In genomic region chr18:21335927-21336488, GRCh38 we compare ENCODE assay signal across 15 cellular contexts.
DNase-seq lines count a peak whose midpoint lies in the region; ATAC-seq, FAIRE-seq and TF ChIP-seq lines count a peak whose summit lies in the region.
"Had no signal": no experiment of that assay in that cellular context is flagged by ENCODE, and none has a peak within 500 bp of the region (broad histone marks: within the 10 kb centered on the region; RNA-seq: fewer than 3 reads in every experiment).

No MANE protein-coding gene starts in this region.

- H3K4me3 Mint-ChIP-seq in nephron progenitor cell (no peak overlapping the region), H9 (no peak overlapping the region)
- no peak overlapping the region for H3K4me3 Mint-ChIP-seq in activated CD4-positive, alpha-beta memory T cell treated with anti-CD3 and anti-CD28 coated beads, Interleukin-2, amount 10 ng/mL, durations not matched to agents 7 days and 5 days
- H3K4me3 Mint-ChIP-seq: CD8-positive, alpha-beta T cell had no signal

- TF ChIP-seq CTCF in liver (IDR thresholded peaks at IDR 0.05; ENCODE audit: low read depth, low read length, missing input control) (no peak), HepG2 (CRISPR knock-in tag; IDR thresholded peaks at IDR 0.05) (no peak), nephron progenitor cell (IDR thresholded peaks at IDR 0.05) (no peak), H9 (conservative IDR thresholded peaks at IDR 0.05) (no peak)

- H3K56ac ChIP-seq in H9 (ENCODE audit: insufficient read length, low read depth, low read length) = no peak overlapping the region

- no peaks in the 10 kb centered on the region for H3K79me1 ChIP-seq in H9 (ENCODE audit: insufficient read depth, low read depth, low read length, poor library complexity, severe bottlenecking)

- no peaks in the 10 kb centered on the region for H3K79me2 ChIP-seq in HepG2 (ENCODE audit: insufficient read depth, low read length)
- no peaks in the 10 kb centered on the region for H3K79me2 ChIP-seq in H9 (ENCODE audit: insufficient read depth, low read length)

- H3K36me3 ChIP-seq in liver (ENCODE audit: control insufficient read depth in 4 of 4, insufficient read depth in 3 of 4, low read depth in 1 of 4, low read length in 3 of 4) (peaks cover 0 to 1% (median 0%) of the 10 kb centered on the region in 4 donors), HepG2 (replicated peaks in 1 of 2; ENCODE audit: control insufficient read depth in 1 of 2, insufficient read depth in 2 of 2, low read length in 2 of 2) (no peaks in the 10 kb centered on the region)
- H3K36me3 ChIP-seq: BLaER1 had no signal

- no peak for ATAC-seq in HepG2
- ATAC-seq: CD8-positive, alpha-beta T cell had no signal

- in situ Hi-C loops in HepG2 (cut with HindIII; ENCODE audit: extremely low pct_ligation_motif_present, low pct_unique_long_range_greater_than_20kb) = no loop called here

- H3K4me1 Mint-ChIP-seq in nephron progenitor cell (peaks cover 29% of the 10 kb centered on the region), H9 (peaks cover 8 to 13% of the 10 kb centered on the region in 2 experiments)
- no peaks in the 10 kb centered on the region for H3K4me1 Mint-ChIP-seq in activated CD4-positive, alpha-beta memory T cell treated with anti-CD3 and anti-CD28 coated beads, Interleukin-2, amount 10 ng/mL, durations not matched to agents 7 days and 5 days

- H3K18ac ChIP-seq in H9 (ENCODE audit: insufficient read length, low read depth, low read length) = no peak overlapping the region

- H2AFZ ChIP-seq in HepG2 (ENCODE audit: low read length) (no peak overlapping the region), H9 (ENCODE audit: low read length) (no peak overlapping the region)

- intact Hi-C loops in HepG2 (cut with micrococcal nuclease; ENCODE audit: unreplicated experiment) = no loop called here

- H3K27me3 ChIP-seq in liver (ENCODE audit: control insufficient read depth in 4 of 4, insufficient read depth in 4 of 4, low read length in 3 of 4) (no peaks in the 10 kb centered on the region), HepG2 (ENCODE audit: control insufficient read depth in 1 of 2, insufficient read depth in 2 of 2, low read length in 2 of 2) (no peaks in the 10 kb centered on the region), H9 (ENCODE audit: insufficient read depth, low read length) (no peaks in the 10 kb centered on the region)
- H3K27me3 ChIP-seq: BLaER1 had no signal

- no peak overlapping the region for H3K9ac ChIP-seq in liver (ENCODE audit: low read depth in 1 of 2, low read length in 2 of 2)
- H3K9ac ChIP-seq in HepG2 (ENCODE audit: insufficient read depth, low read depth, low read length) = no peak overlapping the region
- H3K9ac ChIP-seq in H9 (ENCODE audit: extremely low read depth, insufficient read length, low read length) = no peak overlapping the region
- H3K9ac ChIP-seq: BLaER1 had no signal

- CTCF ChIA-PET in HepG2 (lab: Yijun Ruan, JAX; ENCODE audit: low intra/inter-chr PET ratio, low total read pairs) = no interaction called here
- CTCF ChIA-PET in activated CD4-positive, alpha-beta memory T cell treated with anti-CD3 and anti-CD28 coated beads, Interleukin-2, amount 10 ng/mL, durations not matched to agents 7 days and 5 days (lab: Charles Lee) = no interaction called here

- H4K20me1 ChIP-seq in HepG2 (ENCODE audit: insufficient read depth, low read length) (no peaks in the 10 kb centered on the region), H9 (ENCODE audit: control insufficient read depth, insufficient read depth, insufficient read length) (no peaks in the 10 kb centered on the region)
- H4K20me1 ChIP-seq: BLaER1 had no signal

- no peak overlapping the region for H3K4me3 ChIP-seq in liver (ENCODE audit: low read depth in 1 of 3, low read length in 3 of 3)
- no peak overlapping the region for H3K4me3 ChIP-seq in HepG2 (replicated peaks in 1 of 3; ENCODE audit: insufficient read depth in 1 of 3, low read depth in 2 of 3, low read length in 3 of 3)
- H3K4me3 ChIP-seq: BLaER1 had no signal

- no peak overlapping the region for H4K5ac ChIP-seq in H9 (ENCODE audit: insufficient read length, low read depth, low read length)

- no peak overlapping the region for H2BK120ac ChIP-seq in H9 (ENCODE audit: low read depth, low read length, poor library complexity, severe bottlenecking)

- H2BK20ac ChIP-seq in H9 (ENCODE audit: low read depth, low read length, poor library complexity, severe bottlenecking) = no peak overlapping the region

- H3T11ph ChIP-seq in H9 (ENCODE audit: low read length) = no peak overlapping the region

- H2BK5ac ChIP-seq in H9 (ENCODE audit: insufficient read length, low read length) = no peak overlapping the region

- no peak overlapping the region for H3K4ac ChIP-seq in H9 (ENCODE audit: low read depth, low read length)

- no peak for TF ChIP-seq POLR2A in HepG2 (IDR thresholded peaks at IDR 0.05; ENCODE audit: insufficient read depth in 1 of 2, low read depth in 2 of 2, low read length in 2 of 2)

- H3K27me3 Mint-ChIP-seq in nephron progenitor cell (ENCODE audit: low read depth, poor library complexity) (peaks cover 2% of the 10 kb centered on the region), H9 (ENCODE audit: low read depth) (peaks cover 4% of the 10 kb centered on the region)
- H3K27me3 Mint-ChIP-seq in activated CD4-positive, alpha-beta memory T cell treated with anti-CD3 and anti-CD28 coated beads, Interleukin-2, amount 10 ng/mL, durations not matched to agents 7 days and 5 days = no peaks in the 10 kb centered on the region

- H3K23me2 ChIP-seq in H9 (ENCODE audit: insufficient read length, low read depth, low read length, poor library complexity, severe bottlenecking) = no peaks in the 10 kb centered on the region

- no peaks in the 10 kb centered on the region for H3K9me3 Mint-ChIP-seq in nephron progenitor cell
- no peaks in the 10 kb centered on the region for H3K9me3 Mint-ChIP-seq in activated CD4-positive, alpha-beta memory T cell treated with anti-CD3 and anti-CD28 coated beads, Interleukin-2, amount 10 ng/mL, durations not matched to agents 7 days and 5 days
- no peaks in the 10 kb centered on the region for H3K9me3 Mint-ChIP-seq in H9
- H3K9me3 Mint-ChIP-seq: CD8-positive, alpha-beta T cell had no signal

- no peak overlapping the region for H3K23ac ChIP-seq in H9 (ENCODE audit: insufficient read length, low read depth, low read length)

- no peak overlapping the region for H3K14ac ChIP-seq in H9 (ENCODE audit: insufficient read depth, low read length)

- TF ChIP-seq EP300 in HepG2 (IDR thresholded peaks at IDR 0.05; ENCODE audit: low read depth in 2 of 2, low read length in 2 of 2) (no peak), HepG2 (CRISPR knock-in tag; IDR thresholded peaks at IDR 0.05; ENCODE audit: borderline replicate concordance) (no peak)

- no peak overlapping the region for H2AK5ac ChIP-seq in H9 (ENCODE audit: insufficient read length, low read length)

- no peak overlapping the region for H4K8ac ChIP-seq in H9 (replicated peaks; ENCODE audit: insufficient read length, low read depth, low read length)

- no peak for FAIRE-seq in HepG2 (lab: Jason Lieb, UNC)
- FAIRE-seq: H1 had no signal

- H3K4me2 ChIP-seq in HepG2 (ENCODE audit: low read depth, low read length) = no peak overlapping the region
- no peak overlapping the region for H3K4me2 ChIP-seq in H9 (ENCODE audit: insufficient read depth, insufficient read length, low read length)
- H3K4me2 ChIP-seq: BLaER1 had no signal

- TF ChIP-seq RAD21 in liver (IDR thresholded peaks at IDR 0.05) (peak in 1 of 2 donors; percentile 38), HepG2 (CRISPR knock-in tag; IDR thresholded peaks at IDR 0.05) (no peak)

- H3K4me1 ChIP-seq in liver (ENCODE audit: control insufficient read depth in 4 of 4, insufficient read depth in 4 of 4, low read length in 3 of 4) = peaks cover 2 to 7% (median 3%) of the 10 kb centered on the region in 4 donors
- H3K4me1 ChIP-seq in HepG2 (ENCODE audit: insufficient read depth, low read length) = no peaks in the 10 kb centered on the region
- no peaks in the 10 kb centered on the region for H3K4me1 ChIP-seq in H9 (ENCODE audit: insufficient read depth, low read length)
- H3K4me1 ChIP-seq: BLaER1 had no signal

- WGBS in liver = 67% methylated on average over 5 of the region's 5 CpGs
- 40% methylated on average over 5 of the region's 5 CpGs for WGBS in HepG2 (ENCODE audit: low lambda C conversion rate)
- no CpG with 5 or more reads among the region's 5 CpGs for WGBS in H9 (ENCODE audit: extremely low coverage, insufficient read length, low lambda C conversion rate)

- peak overlapping the region; percentile 82 for H3K27ac Mint-ChIP-seq in nephron progenitor cell
- no peak overlapping the region for H3K27ac Mint-ChIP-seq in activated CD4-positive, alpha-beta memory T cell treated with anti-CD3 and anti-CD28 coated beads, Interleukin-2, amount 10 ng/mL, durations not matched to agents 7 days and 5 days
- H3K27ac Mint-ChIP-seq in H9 = no peak overlapping the region
- H3K27ac Mint-ChIP-seq: CD8-positive, alpha-beta T cell had no signal

- BruUV-seq in HepG2 (replicated peaks; lab: Mats Ljungman, UMichigan) = no TSS peak

- H3K36me3 Mint-ChIP-seq in nephron progenitor cell (ENCODE audit: low read depth) (peaks cover 24% of the 10 kb centered on the region), H9 (ENCODE audit: insufficient read depth in 1 of 3, low read depth in 3 of 3) (no peaks in the 10 kb centered on the region; a peak in 1 of 7 replicates)
- no peaks in the 10 kb centered on the region for H3K36me3 Mint-ChIP-seq in activated CD4-positive, alpha-beta memory T cell treated with anti-CD3 and anti-CD28 coated beads, Interleukin-2, amount 10 ng/mL, durations not matched to agents 7 days and 5 days (ENCODE audit: low read depth)
- H3K36me3 Mint-ChIP-seq: CD8-positive, alpha-beta T cell had no signal

- no peak overlapping the region for H2BK12ac ChIP-seq in H9 (ENCODE audit: insufficient read length, low read depth, low read length)

- H3K9me3 ChIP-seq in liver (ENCODE audit: control insufficient read depth in 4 of 4, low read length in 3 of 4) (no peaks in the 10 kb centered on the region), HepG2 (ENCODE audit: low read length) (no peaks in the 10 kb centered on the region), H9 (ENCODE audit: control insufficient read depth, low read depth, low read length) (no peaks in the 10 kb centered on the region)
- H3K9me3 ChIP-seq: BLaER1 had no signal

- DNase-seq in HepG2 (ENCODE audit: low spot score) (no peak), fibroblast of peridontal ligament (ENCODE audit: extremely low read depth) (peak; percentile 9), nephron progenitor cell (no peak), H9 (no peak), C1 segment of cervical spinal cord (lab: John Stamatoyannopoulos, UW) (no peak)
- no peak for DNase-seq in activated CD4-positive, alpha-beta memory T cell treated with anti-CD3 and anti-CD28 coated beads, Interleukin-2, amount 10 ng/mL, durations not matched to agents 7 days and 5 days
- DNase-seq: 8988T; Calu3; CD8-positive, alpha-beta T cell; DMS79 treated with DMSO at 0.1 percent for 48 hours; GF-D8; HCEC 1CT had no signal

- POLR2A ChIA-PET in HepG2 (lab: Yijun Ruan, JAX) = no interaction called here
- POLR2A ChIA-PET in activated CD4-positive, alpha-beta memory T cell treated with anti-CD3 and anti-CD28 coated beads, Interleukin-2, amount 10 ng/mL, durations not matched to agents 7 days and 5 days (lab: Charles Lee) = no interaction called here

- H2BK15ac ChIP-seq in H9 (ENCODE audit: low read depth, low read length) = no peak overlapping the region

- H4K91ac ChIP-seq in H9 (ENCODE audit: insufficient read length, low read depth, low read length) = no peak overlapping the region

- H3K27ac ChIP-seq in liver (ENCODE audit: low read depth in 1 of 2, low read length in 2 of 2) = no peak overlapping the region
- no peak overlapping the region for H3K27ac ChIP-seq in HepG2 (ENCODE audit: extremely low read length, insufficient read depth, low read length)
- no peak overlapping the region for H3K27ac ChIP-seq in H9 (ENCODE audit: insufficient read length, low read depth, low read length)
- H3K27ac ChIP-seq: BLaER1 had no signal
